In the genomic region with DNA sequence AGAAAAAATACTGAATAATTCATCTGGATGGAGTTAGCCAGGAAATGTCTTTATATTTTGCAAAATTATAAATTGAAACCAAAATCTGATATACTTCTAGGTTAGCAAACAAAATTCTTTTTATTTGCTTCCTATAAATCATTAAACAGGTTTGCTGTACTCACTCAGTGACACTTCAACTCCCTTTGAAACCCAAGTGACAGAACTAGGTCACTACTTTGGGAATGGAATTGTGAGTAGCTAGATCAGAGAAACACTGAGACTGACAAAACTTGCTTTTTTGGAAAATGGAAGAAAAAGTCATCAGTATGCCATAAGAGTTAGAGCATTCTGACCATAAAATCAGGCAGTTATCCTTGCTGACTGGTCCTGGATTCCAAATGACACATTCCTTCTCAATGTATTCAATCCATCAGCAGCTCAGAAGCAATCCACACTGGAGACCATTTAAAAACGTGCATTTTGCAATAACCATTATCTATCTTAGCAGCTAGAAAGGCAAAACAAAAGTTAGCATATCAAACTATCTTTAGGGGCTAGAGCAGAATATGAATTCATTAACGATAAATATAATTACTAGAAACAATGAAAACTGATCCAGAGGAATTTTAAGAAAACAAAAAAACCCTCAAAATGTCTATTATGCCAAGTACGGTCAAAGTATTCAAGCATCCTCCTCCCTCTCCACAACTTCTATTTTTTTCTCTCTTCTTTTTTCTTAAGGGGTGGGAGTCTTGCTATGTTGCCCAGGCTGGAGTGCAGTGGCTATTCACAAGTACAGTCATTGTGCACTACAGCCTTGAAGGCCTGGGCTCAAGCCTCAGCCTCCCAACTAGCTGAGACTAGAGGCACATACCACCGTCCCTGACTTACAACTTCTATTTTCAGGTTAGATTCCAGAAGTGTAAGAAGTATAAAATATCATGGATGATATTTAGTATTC, we compare ENCODE assay signal across 16 cellular contexts.
A peak's percentile ranks its signal among the peaks of the same experiment; 100 is the strongest.
DNase-seq lines count a peak whose midpoint lies in the region; ATAC-seq and TF ChIP-seq lines count a peak whose summit lies in the region.
"Had no signal": no experiment of that assay in that cellular context is flagged by ENCODE, and none has a peak within 500 bp of the region (broad histone marks: within the 10 kb centered on the region; RNA-seq: fewer than 3 reads in every experiment).

No MANE protein-coding gene starts in this region.

- peak overlapping the region; percentile 60 for H3K4me3 Mint-ChIP-seq in HFFc6
- peak overlapping the region in 1 of 5 experiments; percentile 47 for H3K4me3 Mint-ChIP-seq in brain
- no peak overlapping the region for H3K4me3 Mint-ChIP-seq in stimulated activated memory B cell treated with anti-CD40 and anti-IgM and Interleukin-4, amounts not matched to agents 10 μg/mL and 1 μg/mL and 100 μg/mL, for 72 hours

- ATAC-seq in left colon, result peak; percentile 61
- no peak for ATAC-seq in stimulated activated memory B cell treated with anti-CD40 and anti-IgM and Interleukin-4, amounts not matched to agents 10 μg/mL and 1 μg/mL and 100 μg/mL, for 72 hours
- no peak for ATAC-seq in GM21526 (IDR thresholded peaks at IDR 0.05; ENCODE audit: low FRiP score, unreplicated experiment)

- H3K4me3 ChIP-seq in A673 (ENCODE audit: low read depth, low read length, poor library complexity, severe bottlenecking), result no peak overlapping the region
- H3K4me3 ChIP-seq in BE2C (ENCODE audit: low read depth, low read length), result no peak overlapping the region
- H3K4me3 ChIP-seq: BLaER1, testis had no signal

- peaks cover 21% of the 10 kb centered on the region for H3K36me3 ChIP-seq in A673 (ENCODE audit: insufficient read depth, low read length, poor library complexity, severe bottlenecking)
- peaks cover 4% of the 10 kb centered on the region; the same call in 1 of the 2 replicates for H3K36me3 ChIP-seq in BE2C

- peak; percentile 11 for DNase-seq in A673 (ENCODE audit: low spot score)
- DNase-seq in HFFc6, result peak; percentile 74
- no peak for DNase-seq in left colon
- no peak for DNase-seq in stimulated activated CD4-positive, alpha-beta T cell treated with anti-CD3 and anti-CD28 coated beads, Interleukin-2, amount 100 ng/mL, for 48 hours
- no peak for DNase-seq in BE2C
- DNase-seq: activated CD8-positive, alpha-beta memory T cell treated with anti-CD3 and anti-CD28 coated beads, Interleukin-2, amount 50 U/mL, for 48 hours; GDM1; Karpas-422; left cardiac atrium; RPMI8226; testis had no signal

- POLR2A ChIA-PET in A673 (lab: Charles Lee; ENCODE audit: low non-redundant PET), result no interaction called here

- no TSS peak for BruUV-seq in A673 (replicated peaks; lab: Mats Ljungman, UMichigan)

- CTCF ChIA-PET in A673 (lab: Charles Lee), result no interaction called here

- H3K9me3 Mint-ChIP-seq in HFFc6 (no peaks in the 10 kb centered on the region), brain (no peaks in the 10 kb centered on the region)
- no peaks in the 10 kb centered on the region for H3K9me3 Mint-ChIP-seq in stimulated activated memory B cell treated with anti-CD40 and anti-IgM and Interleukin-4, amounts not matched to agents 10 μg/mL and 1 μg/mL and 100 μg/mL, for 72 hours

- H3K27me3 Mint-ChIP-seq in HFFc6 (ENCODE audit: insufficient read depth) (no peaks in the 10 kb centered on the region), brain (no peaks in the 10 kb centered on the region)
- H3K27me3 Mint-ChIP-seq in stimulated activated memory B cell treated with anti-CD40 and anti-IgM and Interleukin-4, amounts not matched to agents 10 μg/mL and 1 μg/mL and 100 μg/mL, for 72 hours, result no peaks in the 10 kb centered on the region
- H3K27me3 Mint-ChIP-seq: progenitor cell of endocrine pancreas had no signal

- no peaks in the 10 kb centered on the region for H3K27me3 ChIP-seq in A673 (replicated peaks; ENCODE audit: insufficient read depth, low read depth, low read length, poor library complexity)
- no peaks in the 10 kb centered on the region for H3K27me3 ChIP-seq in BE2C
- H3K27me3 ChIP-seq: BLaER1, testis had no signal

- H3K4me1 ChIP-seq in A673 (ENCODE audit: insufficient read depth, low read length, poor library complexity, severe bottlenecking), result peaks cover 14% of the 10 kb centered on the region
- H3K4me1 ChIP-seq in BE2C, result no peaks in the 10 kb centered on the region
- H3K4me1 ChIP-seq: BLaER1, testis had no signal

- intact Hi-C loops in A673 (cut with micrococcal nuclease; ENCODE audit: unreplicated experiment), result no loop called here
- intact Hi-C loops in left colon (cut with DNase I, micrococcal nuclease), result no loop called here

- H3K27ac ChIP-seq in A673 (ENCODE audit: low read depth, low read length, poor library complexity, severe bottlenecking), result no peak overlapping the region
- H3K27ac ChIP-seq: BLaER1, testis had no signal

- TF ChIP-seq CTCF in A673 (conservative IDR thresholded peaks at IDR 0.05; ENCODE audit: low read depth, low read length) (no peak), HFFc6 (IDR thresholded peaks at IDR 0.05) (no peak), brain (conservative IDR thresholded peaks at IDR 0.05) (no peak), BE2C (IDR thresholded peaks at IDR 0.05; ENCODE audit: low read depth, low read length) (no peak)

- peak overlapping the region; percentile 71 for H3K27ac Mint-ChIP-seq in HFFc6
- H3K27ac Mint-ChIP-seq in brain, result peak overlapping the region in 3 of 5 experiments; percentile 81
- H3K27ac Mint-ChIP-seq in stimulated activated memory B cell treated with anti-CD40 and anti-IgM and Interleukin-4, amounts not matched to agents 10 μg/mL and 1 μg/mL and 100 μg/mL, for 72 hours, result no peak overlapping the region

- H3K4me1 Mint-ChIP-seq in HFFc6 (ENCODE audit: low read depth) (peaks cover 81% of the 10 kb centered on the region), brain (peaks cover 15% of the 10 kb centered on the region)
- no peaks in the 10 kb centered on the region for H3K4me1 Mint-ChIP-seq in stimulated activated memory B cell treated with anti-CD40 and anti-IgM and Interleukin-4, amounts not matched to agents 10 μg/mL and 1 μg/mL and 100 μg/mL, for 72 hours

- no peaks in the 10 kb centered on the region for H3K9me3 ChIP-seq in A673 (ENCODE audit: low read depth, low read length, poor library complexity, severe bottlenecking)
- no peaks in the 10 kb centered on the region for H3K9me3 ChIP-seq in BE2C
- H3K9me3 ChIP-seq: BLaER1, testis had no signal

- H3K36me3 Mint-ChIP-seq in HFFc6 (ENCODE audit: low read depth), result peaks cover 47% of the 10 kb centered on the region
- H3K36me3 Mint-ChIP-seq in brain, result peaks cover 51% of the 10 kb centered on the region
- H3K36me3 Mint-ChIP-seq in stimulated activated memory B cell treated with anti-CD40 and anti-IgM and Interleukin-4, amounts not matched to agents 10 μg/mL and 1 μg/mL and 100 μg/mL, for 72 hours, result peaks cover 31% of the 10 kb centered on the region

Comparison
In these comparisons a context has a peak if more than half of its experiments do, and no peak if none do; other contexts are left out.
1. DNase-seq: peak in A673 (single experiment) and HFFc6 (single experiment); none in left colon (0 of 2), stimulated activated CD4-positive, alpha-beta T cell treated with anti-CD3 and anti-CD28 coated beads, Interleukin-2, amount 100 ng/mL, for 48 hours (0 of 2) and BE2C (single experiment).